Comparison of ENCODE assay signal across 9 cellular contexts in genomic region chr14:103543140-103543539, GRCh38. TPM values are rescaled to one million over a fixed set of nuclear protein-coding genes. Genes with fewer than 3 reads are reported as not detected.
A peak's percentile ranks its signal among the peaks of the same experiment; 100 is the strongest.
DNase-seq lines count a peak whose midpoint lies in the region; ATAC-seq and TF ChIP-seq lines count a peak whose summit lies in the region.
"Had no signal": no experiment of that assay in that cellular context is flagged by ENCODE, and none has a peak within 500 bp of the region (broad histone marks: within the 10 kb centered on the region; RNA-seq: fewer than 3 reads in every experiment).

No MANE protein-coding gene starts in this region.

- no peak overlapping the region for H3K27ac Mint-ChIP-seq in activated CD4-positive, alpha-beta T cell treated with anti-CD3 and anti-CD28 coated beads for 36 hours

- H4K20me1 ChIP-seq in SK-N-SH (ENCODE audit: insufficient read depth) (peaks cover 17% of the 10 kb centered on the region), osteoblast (ENCODE audit: insufficient read depth, low read length) (peaks cover 11% of the 10 kb centered on the region)

- H3K4me2 ChIP-seq in SK-N-SH = no peak overlapping the region
- no peak overlapping the region for H3K4me2 ChIP-seq in osteoblast (ENCODE audit: insufficient read depth, low read length)

- H3K4me3 Mint-ChIP-seq in activated CD4-positive, alpha-beta T cell treated with anti-CD3 and anti-CD28 coated beads for 36 hours = no peak overlapping the region

- peaks cover 13% of the 10 kb centered on the region for H3F3A ChIP-seq in SK-N-SH (replicated peaks; ENCODE audit: insufficient read depth)

- CTCF ChIA-PET in SK-N-SH (lab: Yijun Ruan, JAX) = interaction anchor here (1.2 to 6.5 kb wide), 5 partner anchors 13 to 152 kb away, joined by 3 to 72 read pairs (median 6); partner anchors contain the start of gene CKB
- CTCF ChIA-PET in activated CD4-positive, alpha-beta T cell treated with anti-CD3 and anti-CD28 coated beads for 36 hours (lab: Charles Lee) = interaction anchor here (0.9 to 1.3 kb wide), 3 partner anchors 17 to 25 kb away, joined by 3 to 4 read pairs (median 3); no protein-coding TSS in a partner anchor

- ATAC-seq in SK-N-SH treated with all-trans-retinoic acid at 6 μM for 48 hours (no peak), Right ventricle myocardium superior (ENCODE audit: poor library complexity) (no peak)
- ATAC-seq in activated CD4-positive, alpha-beta T cell treated with anti-CD3 and anti-CD28 coated beads for 36 hours = no peak

- DNase-seq in SK-N-SH (peak; percentile 45), Right ventricle myocardium superior (peak; percentile 41), osteoblast (ENCODE audit: insufficient read length, low spot score, missing footprints) (peak; percentile 45), GDM1 (lab: John Stamatoyannopoulos, UW) (no peak), NK-92 (lab: John Stamatoyannopoulos, UW; ENCODE audit: unreplicated experiment) (no peak)
- no peak for DNase-seq in stimulated activated CD8-positive, alpha-beta memory T cell treated with anti-CD3 and anti-CD28 coated beads, Interleukin-4, amount 100 ng/mL, for 48 hours
- DNase-seq in activated CD4-positive, alpha-beta T cell treated with anti-CD3 and anti-CD28 coated beads for 36 hours = no peak
- DNase-seq: central memory CD4-positive, alpha-beta T cell had no signal

- no peak overlapping the region; a peak in 1 of 4 replicates for H3K27ac ChIP-seq in SK-N-SH (ENCODE audit: low read depth in 2 of 2, low read length in 1 of 2)
- H3K27ac ChIP-seq in osteoblast (ENCODE audit: low read depth, low read length) = no peak overlapping the region

- no peak for TF ChIP-seq EP300 in SK-N-SH (IDR thresholded peaks at IDR 0.05; ENCODE audit: borderline replicate concordance in 1 of 2, low read depth in 1 of 2, low read length in 1 of 2)

- H3K36me3 ChIP-seq in SK-N-SH (replicated peaks in 1 of 2; ENCODE audit: control insufficient read depth in 1 of 2, insufficient read depth in 2 of 2, low read length in 1 of 2) (no peaks in the 10 kb centered on the region), osteoblast (ENCODE audit: insufficient read depth, low read length) (no peaks in the 10 kb centered on the region)

- no peaks in the 10 kb centered on the region for H3K27me3 Mint-ChIP-seq in activated CD4-positive, alpha-beta T cell treated with anti-CD3 and anti-CD28 coated beads for 36 hours

- TF ChIP-seq RAD21 in SK-N-SH (IDR thresholded peaks at IDR 0.05; ENCODE audit: low read length) = no peak

- no peaks in the 10 kb centered on the region for H3K9me2 ChIP-seq in SK-N-SH

- H3K9ac ChIP-seq in SK-N-SH = no peak overlapping the region

- no peaks in the 10 kb centered on the region for H3K27me3 ChIP-seq in SK-N-SH (ENCODE audit: insufficient read depth)
- H3K27me3 ChIP-seq in osteoblast (ENCODE audit: insufficient read depth, low read length) = no peaks in the 10 kb centered on the region

- TF ChIP-seq CTCF in SK-N-SH (IDR thresholded peaks at IDR 0.05) (no peak), osteoblast (IDR thresholded peaks at IDR 0.05; ENCODE audit: extremely low read depth, low read depth, low read length) (no peak)

- H3K9me3 Mint-ChIP-seq in activated CD4-positive, alpha-beta T cell treated with anti-CD3 and anti-CD28 coated beads for 36 hours (ENCODE audit: low read depth) = no peaks in the 10 kb centered on the region

- no peak overlapping the region for H3K4me3 ChIP-seq in SK-N-SH (ENCODE audit: low read depth in 2 of 2, low read length in 1 of 2)
- no peak overlapping the region for H3K4me3 ChIP-seq in osteoblast (ENCODE audit: insufficient read depth, low read length)

- H3K79me2 ChIP-seq in SK-N-SH (ENCODE audit: insufficient read depth) = no peaks in the 10 kb centered on the region
- H3K79me2 ChIP-seq in osteoblast (ENCODE audit: insufficient read depth, low read length) = peaks cover 2% of the 10 kb centered on the region

- no peaks in the 10 kb centered on the region for H3K4me1 Mint-ChIP-seq in activated CD4-positive, alpha-beta T cell treated with anti-CD3 and anti-CD28 coated beads for 36 hours

- POLR2A ChIA-PET in SK-N-SH (lab: Yijun Ruan, JAX) = interaction anchor here (1.2 to 3.9 kb wide), 3 partner anchors 11 to 21 kb away, joined by 4 to 19 read pairs (median 6); partner anchors contain the start of genes CKB and TRMT61A
- POLR2A ChIA-PET in activated CD4-positive, alpha-beta T cell treated with anti-CD3 and anti-CD28 coated beads for 36 hours (lab: Charles Lee) = interaction anchor here (1.1 kb wide), 1 partner anchor 9 kb away, joined by 4 read pairs; no protein-coding TSS in a partner anchor

- no peaks in the 10 kb centered on the region for H3K9me3 ChIP-seq in SK-N-SH
- H3K9me3 ChIP-seq in osteoblast (ENCODE audit: low read depth, low read length) = no peaks in the 10 kb centered on the region

- H2AFZ ChIP-seq in SK-N-SH (ENCODE audit: low read depth) (no peak overlapping the region), osteoblast (ENCODE audit: low read length) (no peak overlapping the region)

- no peaks in the 10 kb centered on the region for H3K36me3 Mint-ChIP-seq in activated CD4-positive, alpha-beta T cell treated with anti-CD3 and anti-CD28 coated beads for 36 hours (ENCODE audit: low read depth)

- H3K4me1 ChIP-seq in SK-N-SH (ENCODE audit: control insufficient read depth in 1 of 2, insufficient read depth in 2 of 2, low read depth in 1 of 2, low read length in 1 of 2) (peaks cover 16 to 47% of the 10 kb centered on the region in 2 experiments; a peak in 3 of 4 replicates), osteoblast (ENCODE audit: insufficient read depth, low read length) (peaks cover 33% of the 10 kb centered on the region)

- intact Hi-C loops in Right ventricle myocardium superior (cut with DNase I) = no loop called here
- intact Hi-C loops in activated CD4-positive, alpha-beta T cell treated with anti-CD3 and anti-CD28 coated beads for 36 hours (cut with DNase I, micrococcal nuclease) = no loop called here

- WGBS in SK-N-SH (ENCODE audit: low lambda C conversion rate) = 85% methylated on average over 6 of the region's 10 CpGs

TF ChIP-seq in SK-N-SH, 30 proteins besides CTCF, POLR2A, EP300 and RAD21:
- TF ChIP-seq CHD2 (IDR thresholded peaks at IDR 0.05; ENCODE audit: low read length, partially characterized antibody) (no peak), GATA2 (CRISPR knock-in tag; IDR thresholded peaks at IDR 0.05) (no peak), TCF12 (IDR thresholded peaks at IDR 0.05) (no peak), NFIC (IDR thresholded peaks at IDR 0.05; ENCODE audit: borderline replicate concordance) (no peak)

TF ChIP-seq in SK-N-SH treated with all-trans-retinoic acid at 6 μM for 48 hours, 23 proteins besides CTCF, POLR2A, EP300 and RAD21 (continues in another document):
- no peak for TF ChIP-seq OSR1 (CRISPR knock-in tag; IDR thresholded peaks at IDR 0.05)
- TF ChIP-seq, protein P1, sequence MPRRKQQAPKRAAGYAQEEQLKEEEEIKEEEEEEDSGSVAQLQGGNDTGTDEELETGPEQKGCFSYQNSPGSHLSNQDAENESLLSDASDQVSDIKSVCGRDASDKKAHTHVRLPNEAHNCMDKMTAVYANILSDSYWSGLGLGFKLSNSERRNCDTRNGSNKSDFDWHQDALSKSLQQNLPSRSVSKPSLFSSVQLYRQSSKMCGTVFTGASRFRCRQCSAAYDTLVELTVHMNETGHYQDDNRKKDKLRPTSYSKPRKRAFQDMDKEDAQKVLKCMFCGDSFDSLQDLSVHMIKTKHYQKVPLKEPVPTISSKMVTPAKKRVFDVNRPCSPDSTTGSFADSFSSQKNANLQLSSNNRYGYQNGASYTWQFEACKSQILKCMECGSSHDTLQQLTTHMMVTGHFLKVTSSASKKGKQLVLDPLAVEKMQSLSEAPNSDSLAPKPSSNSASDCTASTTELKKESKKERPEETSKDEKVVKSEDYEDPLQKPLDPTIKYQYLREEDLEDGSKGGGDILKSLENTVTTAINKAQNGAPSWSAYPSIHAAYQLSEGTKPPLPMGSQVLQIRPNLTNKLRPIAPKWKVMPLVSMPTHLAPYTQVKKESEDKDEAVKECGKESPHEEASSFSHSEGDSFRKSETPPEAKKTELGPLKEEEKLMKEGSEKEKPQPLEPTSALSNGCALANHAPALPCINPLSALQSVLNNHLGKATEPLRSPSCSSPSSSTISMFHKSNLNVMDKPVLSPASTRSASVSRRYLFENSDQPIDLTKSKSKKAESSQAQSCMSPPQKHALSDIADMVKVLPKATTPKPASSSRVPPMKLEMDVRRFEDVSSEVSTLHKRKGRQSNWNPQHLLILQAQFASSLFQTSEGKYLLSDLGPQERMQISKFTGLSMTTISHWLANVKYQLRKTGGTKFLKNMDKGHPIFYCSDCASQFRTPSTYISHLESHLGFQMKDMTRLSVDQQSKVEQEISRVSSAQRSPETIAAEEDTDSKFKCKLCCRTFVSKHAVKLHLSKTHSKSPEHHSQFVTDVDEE (CRISPR knock-in tag; IDR thresholded peaks at IDR 0.05) = no peak

RNA-seq across cellular contexts. Expression of gene TRMT61A, which starts 14.1 kb away (rescaled TPM):
- 15.8 and 18.1 TPM in 2 replicates for polyA plus RNA-seq in SK-N-SH (2012; rRNA removed)
- 6.9 and 12.1 TPM in 2 replicates for polyA plus RNA-seq in SK-N-SH (2012; cell fraction: cytosol; rRNA removed)
- polyA plus RNA-seq in SK-N-SH (2012; cell fraction: nucleus; rRNA removed) = 32.9 and 37.6 TPM in 2 replicates
- total RNA-seq in Right ventricle myocardium superior (5.0 TPM), osteoblast (9.0 and 10.6 TPM in 2 replicates)
- total RNA-seq in activated CD4-positive, alpha-beta T cell treated with anti-CD3 and anti-CD28 coated beads for 36 hours = 1 to 10 TPM; 8.8 to 9.0 TPM

RNA-seq across cellular contexts. Expression of gene BAG5, which starts 19.3 kb away (rescaled TPM):
- polyA plus RNA-seq in SK-N-SH (2012; rRNA removed) = 5.2 and 5.9 TPM in 2 replicates
- 7.9 and 8.3 TPM in 2 replicates for polyA plus RNA-seq in SK-N-SH (2012; cell fraction: cytosol; rRNA removed)
- 3.4 and 5.4 TPM in 2 replicates for polyA plus RNA-seq in SK-N-SH (2012; cell fraction: nucleus; rRNA removed)
- total RNA-seq in Right ventricle myocardium superior = 14.3 TPM
- total RNA-seq in osteoblast = 28.6 and 30.8 TPM in 2 replicates
- 10 to 100 TPM; 24.2 to 25.1 TPM for total RNA-seq in activated CD4-positive, alpha-beta T cell treated with anti-CD3 and anti-CD28 coated beads for 36 hours

RNA-seq across cellular contexts. Expression of gene COA8, which starts 19.6 kb away (rescaled TPM):
- polyA plus RNA-seq in SK-N-SH (2012; rRNA removed) = 25.2 and 25.4 TPM in 2 replicates
- 29.8 and 31.6 TPM in 2 replicates for polyA plus RNA-seq in SK-N-SH (2012; cell fraction: cytosol; rRNA removed)
- 4.9 and 8.9 TPM in 2 replicates for polyA plus RNA-seq in SK-N-SH (2012; cell fraction: nucleus; rRNA removed)
- total RNA-seq in Right ventricle myocardium superior (60.6 TPM), osteoblast (23.0 and 24.6 TPM in 2 replicates)
- 10 to 100 TPM; 39.6 to 41.7 TPM for total RNA-seq in activated CD4-positive, alpha-beta T cell treated with anti-CD3 and anti-CD28 coated beads for 36 hours

RNA-seq across cellular contexts. Expression of gene CKB, which starts 20.5 kb away (rescaled TPM):
- 47.6 and 53.0 TPM in 2 replicates for polyA plus RNA-seq in SK-N-SH (2012; rRNA removed)
- polyA plus RNA-seq in SK-N-SH (2012; cell fraction: cytosol; rRNA removed) = 24.1 and 41.5 TPM in 2 replicates
- 111 and 208 TPM in 2 replicates for polyA plus RNA-seq in SK-N-SH (2012; cell fraction: nucleus; rRNA removed)
- total RNA-seq in Right ventricle myocardium superior (702 TPM), osteoblast (5.1 and 8.3 TPM in 2 replicates)
- total RNA-seq in activated CD4-positive, alpha-beta T cell treated with anti-CD3 and anti-CD28 coated beads for 36 hours = 1 to 10 TPM; 3.4 to 4.0 TPM

Comparison
In these comparisons a context has a peak if more than half of its experiments do, and no peak if none do; other contexts are left out.
1. DNase-seq: peak in SK-N-SH (single experiment), Right ventricle myocardium superior (single experiment) and osteoblast (single experiment); none in GDM1 (single experiment), stimulated activated CD8-positive, alpha-beta memory T cell treated with anti-CD3 and anti-CD28 coated beads, Interleukin-4, amount 100 ng/mL, for 48 hours (single experiment), activated CD4-positive, alpha-beta T cell treated with anti-CD3 and anti-CD28 coated beads for 36 hours (single experiment) and NK-92 (single experiment).